23 cellular contexts compared by ENCODE assay signal in genomic region chr5:82169892-82170291, GRCh38.
"Had no signal": no experiment of that assay in that cellular context is flagged by ENCODE, and none has a peak within 500 bp of the region (broad histone marks: within the 10 kb centered on the region; RNA-seq: fewer than 3 reads in every experiment).

No MANE protein-coding gene starts in this region.

- H3K9me3 Mint-ChIP-seq: naive thymus-derived CD8-positive, alpha-beta T cell; stimulated activated memory B cell treated with anti-CD40 and anti-IgM and Interleukin-4, amounts not matched to agents 10 μg/mL and 1 μg/mL and 100 μg/mL, for 72 hours; type B pancreatic cell had no signal

- ATAC-seq: gastrocnemius medialis; heart left ventricle; left lung; naive thymus-derived CD8-positive, alpha-beta T cell; psoas muscle; right cardiac atrium; stimulated activated memory B cell treated with anti-CD40 and anti-IgM and Interleukin-4, amounts not matched to agents 10 μg/mL and 1 μg/mL and 100 μg/mL, for 72 hours; stimulated activated naive CD8-positive, alpha-beta T cell treated with anti-CD3 and anti-CD28 coated beads, Interleukin-15, Interleukin-2, amounts not matched to agents 100 U/mL and 50 U/mL, for 24 hours had no signal

- H3K36me3 Mint-ChIP-seq: naive thymus-derived CD8-positive, alpha-beta T cell had no signal

- H2AFZ ChIP-seq: hepatocyte had no signal

- H3K27ac Mint-ChIP-seq: naive thymus-derived CD8-positive, alpha-beta T cell; stimulated activated memory B cell treated with anti-CD40 and anti-IgM and Interleukin-4, amounts not matched to agents 10 μg/mL and 1 μg/mL and 100 μg/mL, for 72 hours; type B pancreatic cell had no signal

- H3K36me3 ChIP-seq: gastrocnemius medialis, heart left ventricle, left lung, ovary, sigmoid colon, spleen, tibial artery had no signal

- DNase-seq: dorsolateral prefrontal cortex; effector CD4-positive, alpha-beta T cell; foreskin fibroblast; gastrocnemius medialis; heart left ventricle; kidney; left lung; naive thymus-derived CD8-positive, alpha-beta T cell; occipital lobe; ovary; posterior cingulate gyrus; psoas muscle; right cardiac atrium; sigmoid colon; spleen; stimulated activated CD4-positive, alpha-beta T cell treated with anti-CD3 and anti-CD28 coated beads, Interleukin-4, amount 100 ng/mL, for 4 hours; stimulated activated naive CD8-positive, alpha-beta T cell treated with anti-CD3 and anti-CD28 coated beads, Interleukin-15, Interleukin-2, amounts not matched to agents 100 U/mL and 50 U/mL, for 24 hours; substantia nigra; testis; tibial artery had no signal

- H3K79me2 ChIP-seq: hepatocyte had no signal

- H3K9me3 ChIP-seq: gastrocnemius medialis, heart left ventricle, left lung, ovary, psoas muscle, sigmoid colon, spleen, testis, tibial artery had no signal

- H3K4me3 ChIP-seq: dorsolateral prefrontal cortex, gastrocnemius medialis, heart left ventricle, hepatocyte, left lung, ovary, psoas muscle, sigmoid colon, spleen, testis, tibial artery had no signal

- FAIRE-seq: kidney had no signal

- H3K27me3 ChIP-seq: dorsolateral prefrontal cortex, gastrocnemius medialis, heart left ventricle, hepatocyte, left lung, sigmoid colon, spleen, testis, tibial artery had no signal

- H3K4me2 ChIP-seq: hepatocyte had no signal

- H3K4me3 Mint-ChIP-seq: naive thymus-derived CD8-positive, alpha-beta T cell; stimulated activated memory B cell treated with anti-CD40 and anti-IgM and Interleukin-4, amounts not matched to agents 10 μg/mL and 1 μg/mL and 100 μg/mL, for 72 hours; type B pancreatic cell had no signal

- H3K27me3 Mint-ChIP-seq: naive thymus-derived CD8-positive, alpha-beta T cell; stimulated activated memory B cell treated with anti-CD40 and anti-IgM and Interleukin-4, amounts not matched to agents 10 μg/mL and 1 μg/mL and 100 μg/mL, for 72 hours; type B pancreatic cell had no signal

- H3K27ac ChIP-seq: dorsolateral prefrontal cortex, gastrocnemius medialis, heart left ventricle, hepatocyte, left lung, ovary, psoas muscle, sigmoid colon, spleen, testis, tibial artery had no signal
